Comparison of ENCODE assay signal across 8 cellular contexts in the genomic region with DNA sequence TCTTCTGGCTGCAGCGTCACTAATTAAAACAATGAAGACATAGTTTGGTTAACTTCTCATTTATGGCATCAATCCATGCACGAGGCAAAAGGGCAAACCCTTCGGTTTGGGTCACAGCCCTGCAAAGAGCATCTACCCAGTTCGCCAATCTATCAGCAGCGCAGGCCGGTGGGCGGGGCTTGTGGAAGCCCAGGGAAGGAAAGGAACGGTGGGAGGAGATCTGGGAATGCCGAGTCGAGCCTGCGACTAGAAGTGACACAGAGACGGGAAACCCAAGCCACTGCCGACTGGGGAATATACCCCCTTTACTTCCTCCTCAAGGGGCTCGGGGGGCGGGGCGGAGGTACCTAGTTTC. TPM values are rescaled to one million over a fixed set of nuclear protein-coding genes. Genes with fewer than 3 reads are reported as not detected.
A peak's percentile ranks its signal among the peaks of the same experiment; 100 is the strongest.
DNase-seq lines count a peak whose midpoint lies in the region; ATAC-seq, FAIRE-seq and TF ChIP-seq lines count a peak whose summit lies in the region.

No MANE protein-coding gene starts in this region.

- H2BK120ac ChIP-seq in H1 (replicated peaks; ENCODE audit: low read depth, low read length) (no peak overlapping the region), mesenchymal stem cell (ENCODE audit: low read depth, low read length) (no peak overlapping the region)

- DNase-seq in AG10803 (ENCODE audit: low read depth) (peak; percentile 77), NCI-H226 (peak; percentile 81), H1 (ENCODE audit: low read depth in 1 of 2, low spot score in 2 of 2) (peak; percentile 38 to 91), mesenchymal stem cell (peak; percentile 89)
- peak; percentile 61 for DNase-seq in activated CD4-positive, CD25-positive, alpha-beta regulatory T cell treated with anti-CD3 and anti-CD28 coated beads, Interleukin-2, amount 50 U/mL, for 72 hours
- DNase-seq in stimulated activated CD8-positive, alpha-beta memory T cell treated with anti-CD3 and anti-CD28 coated beads, Interleukin-12 subunit alpha, Interleukin-12 subunit beta, amount 100 ng/mL, for 24 hours (ENCODE audit: extremely low read depth) = peak; percentile 24

- no peak overlapping the region for H2BK15ac ChIP-seq in H1 (ENCODE audit: low read length)
- H2BK15ac ChIP-seq in mesenchymal stem cell (ENCODE audit: low read depth, poor library complexity, severe bottlenecking) = no peak overlapping the region

- TF ChIP-seq RAD21 in H1 (IDR thresholded peaks at IDR 0.05 in 1 of 2, conservative IDR thresholded peaks at IDR 0.05 in 1 of 2; ENCODE audit: low read depth in 2 of 2, low read length in 2 of 2) = no peak; a peak in 1 of 4 replicates

- TF ChIP-seq CTCF in AG10803 (conservative IDR thresholded peaks at IDR 0.05; ENCODE audit: low read length) = no peak
- no peak for TF ChIP-seq CTCF in H1 (IDR thresholded peaks at IDR 0.05; ENCODE audit: control extremely low read depth in 1 of 3, insufficient read depth in 1 of 3, low read depth in 1 of 3, low read length in 3 of 3)

- no peaks in the 10 kb centered on the region for H4K20me1 ChIP-seq in H1 (replicated peaks in 1 of 2; ENCODE audit: control insufficient read depth in 1 of 2, insufficient read depth in 2 of 2, low read length in 2 of 2)

- H3K4me3 ChIP-seq in AG10803 (ENCODE audit: low read length) = peak overlapping the region; percentile 88
- H3K4me3 ChIP-seq in H1 (ENCODE audit: extremely low read depth in 1 of 4, insufficient read depth in 2 of 4, low read depth in 3 of 4, low read length in 4 of 4) = peak overlapping the region; percentile 74 to 95 (median 79)
- peak overlapping the region; percentile 88 to 94 for H3K4me3 ChIP-seq in mesenchymal stem cell (ENCODE audit: insufficient read depth in 1 of 2, low read depth in 1 of 2, low read length in 2 of 2)

- no peak overlapping the region for H2BK12ac ChIP-seq in H1 (ENCODE audit: low read depth, low read length)
- peak overlapping the region in 1 of 2 experiments; percentile 45 for H2BK12ac ChIP-seq in mesenchymal stem cell (ENCODE audit: low read length in 2 of 2)

- CTCF ChIA-PET in H1 (lab: Charles Lee; ENCODE audit: partially characterized antibody) = interaction anchor here (0.6 to 1.0 kb wide), 2 partner anchors 53 to 200 kb away, joined by 3 read pairs; no protein-coding TSS in a partner anchor

- H2AK5ac ChIP-seq in H1 (ENCODE audit: low read depth, low read length) = no peak overlapping the region
- H2AK5ac ChIP-seq in mesenchymal stem cell (ENCODE audit: low read length, severe bottlenecking) = no peak overlapping the region

- H3K36me3 ChIP-seq in H1 (ENCODE audit: control insufficient read depth in 2 of 4, insufficient read depth in 4 of 4, low read length in 3 of 4) = no peaks in the 10 kb centered on the region
- H3K36me3 ChIP-seq in mesenchymal stem cell (ENCODE audit: control insufficient read depth in 1 of 2, insufficient read depth in 2 of 2, low read depth in 1 of 2, low read length in 2 of 2) = no peaks in the 10 kb centered on the region

- ATAC-seq in GM18868 (IDR thresholded peaks at IDR 0.05; ENCODE audit: unreplicated experiment) (peak; percentile 24), HG03139 (IDR thresholded peaks at IDR 0.05; ENCODE audit: unreplicated experiment) (peak; percentile 22)

- FAIRE-seq in H1 (lab: Jason Lieb, UNC) = peak; percentile 71

- H3K23me2 ChIP-seq in H1 (ENCODE audit: low read depth, low read length) = no peaks in the 10 kb centered on the region

- H4K8ac ChIP-seq in H1 (ENCODE audit: extremely low read depth, insufficient read depth, low read length) (peak overlapping the region; percentile 96; the same call in 1 of the 2 replicates), mesenchymal stem cell (ENCODE audit: low read length) (peak overlapping the region; percentile 81)

- H3K9me3 ChIP-seq in H1 (ENCODE audit: insufficient read depth in 2 of 2, low read depth in 1 of 2, low read length in 1 of 2) (no peaks in the 10 kb centered on the region), mesenchymal stem cell (ENCODE audit: control insufficient read depth, low read length) (no peaks in the 10 kb centered on the region)

- H2AFZ ChIP-seq in H1 (ENCODE audit: low read length) = peak overlapping the region; percentile 46; the same call in 1 of the 2 replicates
- peak overlapping the region; percentile 99 for H2AFZ ChIP-seq in mesenchymal stem cell (ENCODE audit: low read depth, low read length)

- H3K9ac ChIP-seq in H1 (replicated peaks in 1 of 4; ENCODE audit: extremely low read depth in 1 of 4, low read depth in 3 of 4, low read length in 3 of 4) = peak overlapping the region; percentile 54 to 92 (median 84)
- peak overlapping the region; percentile 99 for H3K9ac ChIP-seq in mesenchymal stem cell (ENCODE audit: low read length)

- H3K4me2 ChIP-seq in H1 (ENCODE audit: insufficient read depth in 1 of 2, low read depth in 2 of 2, low read length in 2 of 2) (peak overlapping the region; percentile 43 to 63), mesenchymal stem cell (ENCODE audit: low read length, poor library complexity, severe bottlenecking) (peak overlapping the region; percentile 56)

- H3K18ac ChIP-seq in H1 (ENCODE audit: extremely low read depth, low read length) (no peak overlapping the region; the same call in 1 of the 2 replicates), mesenchymal stem cell (ENCODE audit: low read depth in 1 of 2, low read length in 2 of 2) (peak overlapping the region in 1 of 2 experiments; percentile 88)

- H3K79me1 ChIP-seq in H1 (ENCODE audit: low read depth, low read length) = no peaks in the 10 kb centered on the region
- H3K79me1 ChIP-seq in mesenchymal stem cell (replicated peaks; ENCODE audit: low read length, poor library complexity, severe bottlenecking) = peaks cover 7% of the 10 kb centered on the region

- H4K5ac ChIP-seq in H1 (ENCODE audit: insufficient read length, low read depth, low read length) = no peak overlapping the region

- peak overlapping the region; percentile 76 for H3K27ac ChIP-seq in H1 (ENCODE audit: low read depth, low read length)
- H3K27ac ChIP-seq in mesenchymal stem cell (ENCODE audit: low read length, poor library complexity, severe bottlenecking) = peak overlapping the region; percentile 39

- H3K79me2 ChIP-seq in H1 (ENCODE audit: control insufficient read depth in 1 of 2, insufficient read depth in 2 of 2, low read length in 2 of 2) = 0 out of 4 replicates have a peak, but pooled peaks cover 0 to 2% of the 10 kb centered on the region in 2 experiments

- POLR2A ChIA-PET in H1 (lab: Charles Lee; ENCODE audit: partially characterized antibody) = interaction anchor here (0.8 to 1.4 kb wide), 7 partner anchors 11 to 52 kb away, joined by 3 to 5 read pairs (median 3); no protein-coding TSS in a partner anchor

- WGBS in H1 (ENCODE audit: extremely low coverage in 1 of 2, insufficient coverage in 1 of 2, insufficient read length in 1 of 2, insufficient replicate concordance in 2 of 2, low coverage in 1 of 2, low lambda C conversion rate in 2 of 2, missing lambda C conversion rate in 1 of 2), 2 experiments = 1% methylated on average over 16 of the region's 16 CpGs; no CpG with 5 or more reads in 1 of the 2 experiments
- WGBS in mesenchymal stem cell = 3% methylated on average over 11 of the region's 16 CpGs

- H3K27me3 ChIP-seq in H1 (replicated peaks in 1 of 4; ENCODE audit: control insufficient read depth in 3 of 4, extremely low read depth in 1 of 4, insufficient read depth in 3 of 4, low read length in 3 of 4) (no peaks in the 10 kb centered on the region), mesenchymal stem cell (ENCODE audit: control insufficient read depth in 1 of 2, insufficient read depth in 1 of 2, low read length in 2 of 2) (no peaks in the 10 kb centered on the region)

- H3K4me1 ChIP-seq in H1 (replicated peaks in 1 of 4; ENCODE audit: control insufficient read depth in 3 of 4, insufficient read depth in 4 of 4, low read length in 3 of 4) (peaks cover 0 to 10% (median 3%) of the 10 kb centered on the region in 4 experiments; a peak in 5 of 7 replicates), mesenchymal stem cell (ENCODE audit: control insufficient read depth, insufficient read depth, low read depth, low read length) (peaks cover 2% of the 10 kb centered on the region)

- H3K14ac ChIP-seq in H1 (ENCODE audit: insufficient read length) (no peak overlapping the region), mesenchymal stem cell (ENCODE audit: low read length in 2 of 2) (peak overlapping the region in 1 of 2 experiments; percentile 78)

- H3K23ac ChIP-seq in H1 (ENCODE audit: insufficient read length) = no peak overlapping the region
- H3K23ac ChIP-seq in mesenchymal stem cell (ENCODE audit: low read length in 2 of 2) = no peak overlapping the region

- no peak overlapping the region for H2BK20ac ChIP-seq in H1 (ENCODE audit: low read length)

- peak in 1 of 2 experiments; percentile 71; a peak in 1 of 3 replicates for TF ChIP-seq POLR2A in H1 (IDR thresholded peaks at IDR 0.05; ENCODE audit: control extremely low read depth in 1 of 2, low read depth in 2 of 2, low read length in 2 of 2)

- no peak for TF ChIP-seq EP300 in H1 (IDR thresholded peaks at IDR 0.05; ENCODE audit: borderline replicate concordance in 1 of 2, low read depth in 2 of 2, low read length in 2 of 2)

- no peak overlapping the region for H3K4ac ChIP-seq in H1 (replicated peaks; ENCODE audit: insufficient read length, low read depth, low read length)
- H3K4ac ChIP-seq in mesenchymal stem cell (ENCODE audit: low read depth in 1 of 2, low read length in 2 of 2) = peak overlapping the region in 1 of 2 experiments; percentile 71

- H4K91ac ChIP-seq in H1 (replicated peaks; ENCODE audit: insufficient read length, low read length) (no peak overlapping the region), mesenchymal stem cell (ENCODE audit: low read length) (no peak overlapping the region)

- H3K56ac ChIP-seq in H1 (replicated peaks; ENCODE audit: insufficient read length, low read depth, low read length) = no peak overlapping the region

- H2BK5ac ChIP-seq in H1 (ENCODE audit: low read depth, low read length) (peak overlapping the region; percentile 85; the same call in 1 of the 2 replicates), mesenchymal stem cell (ENCODE audit: low read depth, low read length, poor library complexity, severe bottlenecking) (peak overlapping the region; percentile 15)

TF ChIP-seq in H1, 55 proteins besides CTCF, POLR2A, EP300 and RAD21 (continues in another document):
- no peak for TF ChIP-seq ZNF274 (IDR thresholded peaks at IDR 0.05; ENCODE audit: borderline replicate concordance, extremely low read depth, low read length)

RNA-seq across cellular contexts. Expression of gene KICS2, which starts 0.5 kb away (rescaled TPM):
- 8.2 and 9.5 TPM in 2 replicates for total RNA-seq in H1 (2021; fragmentation: NEBNext Ultra II Directional; extraction: Animal tissue kit (Norgen Biotek cat#: 25700))
- polyA plus RNA-seq in H1 (2011; rRNA removed) = 5.6 and 5.7 TPM in 2 replicates
- 6.1 TPM for polyA plus RNA-seq in H1 (2011; cell fraction: cytosol; rRNA removed)
- polyA plus RNA-seq in H1 (2011; cell fraction: nucleus; rRNA removed) = 9.2 TPM
- polyA plus RNA-seq in H1 (2012, experiment 1 of 2) = 4.0 to 5.8 TPM (median 4.9 TPM) in 4 replicates
- 1.6 TPM for polyA plus RNA-seq in H1 (2012, experiment 2 of 2)
- polyA plus RNA-seq in H1 (2013, experiment 1 of 2) = 4.5 TPM
- 4.6 TPM for polyA plus RNA-seq in H1 (2013, experiment 2 of 2)
- 12.5 and 15.6 TPM in 2 replicates for polyA minus RNA-seq in H1 (2011; rRNA and poly(A)+ RNA removed)
- 9.7 TPM for polyA minus RNA-seq in H1 (2011; cell fraction: cytosol; rRNA and poly(A)+ RNA removed)
- polyA minus RNA-seq in H1 (2011; cell fraction: nucleus; rRNA and poly(A)+ RNA removed) = 34.4 TPM
- polyA plus RNA-seq in mesenchymal stem cell (2013, experiment 1 of 2) = 1.7 TPM
- 1.8 TPM for polyA plus RNA-seq in mesenchymal stem cell (2013, experiment 2 of 2)

Comparison
In these comparisons a context has a peak if more than half of its experiments do, and no peak if none do; other contexts are left out.
1. Peak in every context shown above with its lines: DNase-seq, ATAC-seq, H3K4me3 ChIP-seq and H3K27ac ChIP-seq.
2. DNase-seq: peak in every context shown above with its lines; median percentile 89 in mesenchymal stem cell; 81 in NCI-H226; 77 in AG10803; 64 in H1; 61 in activated CD4-positive, CD25-positive, alpha-beta regulatory T cell treated with anti-CD3 and anti-CD28 coated beads, Interleukin-2, amount 50 U/mL, for 72 hours; 24 in stimulated activated CD8-positive, alpha-beta memory T cell treated with anti-CD3 and anti-CD28 coated beads, Interleukin-12 subunit alpha, Interleukin-12 subunit beta, amount 100 ng/mL, for 24 hours.